ENCODE assay signal across 1 cellular context in the genomic region with DNA sequence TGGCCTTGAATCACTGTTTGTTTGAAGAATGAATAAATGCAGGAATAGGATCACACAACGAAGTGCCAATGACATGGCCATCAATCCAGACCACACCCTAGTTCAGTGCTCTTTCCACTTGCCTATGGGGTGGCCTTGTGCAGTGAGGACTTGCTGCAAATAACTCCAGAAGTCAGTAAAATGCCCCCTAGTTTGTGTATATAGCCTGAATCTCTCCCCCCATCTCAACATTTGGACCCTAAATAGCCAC.
A peak's percentile ranks its signal among the peaks of the same experiment; 100 is the strongest.
TF ChIP-seq lines count a peak whose summit lies in the region.

No MANE protein-coding gene starts in this region.

TF ChIP-seq in HepG2, 621 proteins besides CTCF, POLR2A, EP300 and RAD21 (continued from another document and continues in another):
- TF ChIP-seq HMGXB3 (CRISPR knock-in tag; IDR thresholded peaks at IDR 0.05; ENCODE audit: borderline replicate concordance), result no peak
- 0 out of 2 replicates have a peak, but pooled peaks have one; percentile 35 for TF ChIP-seq ZNF101 (CRISPR knock-in tag; IDR thresholded peaks at IDR 0.05; ENCODE audit: borderline replicate concordance, low read depth)
- no peak for TF ChIP-seq ZEB1 (IDR thresholded peaks at IDR 0.05; ENCODE audit: insufficient replicate concordance, low read depth)
- no peak for TF ChIP-seq THAP11 (CRISPR knock-in tag; IDR thresholded peaks at IDR 0.05)
- TF ChIP-seq ZFP37 (CRISPR knock-in tag; IDR thresholded peaks at IDR 0.05; ENCODE audit: borderline replicate concordance), result peak; percentile 73; the same call in 1 of the 2 replicates
- no peak for TF ChIP-seq SP1 (IDR thresholded peaks at IDR 0.05)
- TF ChIP-seq SP1 (CRISPR knock-in tag; IDR thresholded peaks at IDR 0.05), result 0 out of 2 replicates have a peak, but pooled peaks have one; percentile 1
- TF ChIP-seq KLF15 (CRISPR knock-in tag; IDR thresholded peaks at IDR 0.05; ENCODE audit: borderline replicate concordance), result no peak
- TF ChIP-seq NFKBIZ (CRISPR knock-in tag; IDR thresholded peaks at IDR 0.05), result no peak
- TF ChIP-seq USF2 (IDR thresholded peaks at IDR 0.05; ENCODE audit: low read depth, low read length), result no peak
- no peak for TF ChIP-seq USF2 (CRISPR knock-in tag; IDR thresholded peaks at IDR 0.05; ENCODE audit: borderline replicate concordance)
- TF ChIP-seq MIER2 (CRISPR knock-in tag; IDR thresholded peaks at IDR 0.05), result no peak
- peak; percentile 61; the same call in 1 of the 2 replicates for TF ChIP-seq ZNF747 (CRISPR knock-in tag; IDR thresholded peaks at IDR 0.05; ENCODE audit: borderline replicate concordance)
- peak; percentile 87; the same call in 1 of the 2 replicates for TF ChIP-seq MAF1 (CRISPR knock-in tag; IDR thresholded peaks at IDR 0.05; ENCODE audit: borderline replicate concordance)
- TF ChIP-seq TCF7L2 (IDR thresholded peaks at IDR 0.05; ENCODE audit: low read depth, low read length), result no peak
- no peak for TF ChIP-seq SMAD9 (CRISPR knock-in tag; IDR thresholded peaks at IDR 0.05)
- TF ChIP-seq ZBTB2 (CRISPR knock-in tag; IDR thresholded peaks at IDR 0.05; ENCODE audit: low read depth), result no peak
- no peak for TF ChIP-seq ZNF616 (CRISPR knock-in tag; IDR thresholded peaks at IDR 0.05; ENCODE audit: low read depth)
- TF ChIP-seq ZNF580 (CRISPR knock-in tag; IDR thresholded peaks at IDR 0.05; ENCODE audit: borderline replicate concordance, low read depth), result no peak
- TF ChIP-seq, protein P1, sequence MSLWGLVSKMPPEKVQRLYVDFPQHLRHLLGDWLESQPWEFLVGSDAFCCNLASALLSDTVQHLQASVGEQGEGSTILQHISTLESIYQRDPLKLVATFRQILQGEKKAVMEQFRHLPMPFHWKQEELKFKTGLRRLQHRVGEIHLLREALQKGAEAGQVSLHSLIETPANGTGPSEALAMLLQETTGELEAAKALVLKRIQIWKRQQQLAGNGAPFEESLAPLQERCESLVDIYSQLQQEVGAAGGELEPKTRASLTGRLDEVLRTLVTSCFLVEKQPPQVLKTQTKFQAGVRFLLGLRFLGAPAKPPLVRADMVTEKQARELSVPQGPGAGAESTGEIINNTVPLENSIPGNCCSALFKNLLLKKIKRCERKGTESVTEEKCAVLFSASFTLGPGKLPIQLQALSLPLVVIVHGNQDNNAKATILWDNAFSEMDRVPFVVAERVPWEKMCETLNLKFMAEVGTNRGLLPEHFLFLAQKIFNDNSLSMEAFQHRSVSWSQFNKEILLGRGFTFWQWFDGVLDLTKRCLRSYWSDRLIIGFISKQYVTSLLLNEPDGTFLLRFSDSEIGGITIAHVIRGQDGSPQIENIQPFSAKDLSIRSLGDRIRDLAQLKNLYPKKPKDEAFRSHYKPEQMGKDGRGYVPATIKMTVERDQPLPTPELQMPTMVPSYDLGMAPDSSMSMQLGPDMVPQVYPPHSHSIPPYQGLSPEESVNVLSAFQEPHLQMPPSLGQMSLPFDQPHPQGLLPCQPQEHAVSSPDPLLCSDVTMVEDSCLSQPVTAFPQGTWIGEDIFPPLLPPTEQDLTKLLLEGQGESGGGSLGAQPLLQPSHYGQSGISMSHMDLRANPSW (CRISPR knock-in tag; IDR thresholded peaks at IDR 0.05; ENCODE audit: borderline replicate concordance), result no peak
- TF ChIP-seq RXRA (CRISPR knock-in tag; IDR thresholded peaks at IDR 0.05), result no peak
- no peak for TF ChIP-seq GZF1 (CRISPR knock-in tag; IDR thresholded peaks at IDR 0.05)
- TF ChIP-seq RBFOX2 (IDR thresholded peaks at IDR 0.05; ENCODE audit: low read depth, low read length), result peak; percentile 75
- TF ChIP-seq FOXO1 (CRISPR knock-in tag; IDR thresholded peaks at IDR 0.05), result no peak
- no peak for TF ChIP-seq GTF2F1 (IDR thresholded peaks at IDR 0.05; ENCODE audit: low read length)
- no peak for TF ChIP-seq CENPX (CRISPR knock-in tag; IDR thresholded peaks at IDR 0.05)
- no peak for TF ChIP-seq MYC (CRISPR knock-in tag; IDR thresholded peaks at IDR 0.05; ENCODE audit: borderline replicate concordance)
- no peak for TF ChIP-seq HBP1 (CRISPR knock-in tag; IDR thresholded peaks at IDR 0.05; ENCODE audit: low read depth)
- TF ChIP-seq, protein P2, sequence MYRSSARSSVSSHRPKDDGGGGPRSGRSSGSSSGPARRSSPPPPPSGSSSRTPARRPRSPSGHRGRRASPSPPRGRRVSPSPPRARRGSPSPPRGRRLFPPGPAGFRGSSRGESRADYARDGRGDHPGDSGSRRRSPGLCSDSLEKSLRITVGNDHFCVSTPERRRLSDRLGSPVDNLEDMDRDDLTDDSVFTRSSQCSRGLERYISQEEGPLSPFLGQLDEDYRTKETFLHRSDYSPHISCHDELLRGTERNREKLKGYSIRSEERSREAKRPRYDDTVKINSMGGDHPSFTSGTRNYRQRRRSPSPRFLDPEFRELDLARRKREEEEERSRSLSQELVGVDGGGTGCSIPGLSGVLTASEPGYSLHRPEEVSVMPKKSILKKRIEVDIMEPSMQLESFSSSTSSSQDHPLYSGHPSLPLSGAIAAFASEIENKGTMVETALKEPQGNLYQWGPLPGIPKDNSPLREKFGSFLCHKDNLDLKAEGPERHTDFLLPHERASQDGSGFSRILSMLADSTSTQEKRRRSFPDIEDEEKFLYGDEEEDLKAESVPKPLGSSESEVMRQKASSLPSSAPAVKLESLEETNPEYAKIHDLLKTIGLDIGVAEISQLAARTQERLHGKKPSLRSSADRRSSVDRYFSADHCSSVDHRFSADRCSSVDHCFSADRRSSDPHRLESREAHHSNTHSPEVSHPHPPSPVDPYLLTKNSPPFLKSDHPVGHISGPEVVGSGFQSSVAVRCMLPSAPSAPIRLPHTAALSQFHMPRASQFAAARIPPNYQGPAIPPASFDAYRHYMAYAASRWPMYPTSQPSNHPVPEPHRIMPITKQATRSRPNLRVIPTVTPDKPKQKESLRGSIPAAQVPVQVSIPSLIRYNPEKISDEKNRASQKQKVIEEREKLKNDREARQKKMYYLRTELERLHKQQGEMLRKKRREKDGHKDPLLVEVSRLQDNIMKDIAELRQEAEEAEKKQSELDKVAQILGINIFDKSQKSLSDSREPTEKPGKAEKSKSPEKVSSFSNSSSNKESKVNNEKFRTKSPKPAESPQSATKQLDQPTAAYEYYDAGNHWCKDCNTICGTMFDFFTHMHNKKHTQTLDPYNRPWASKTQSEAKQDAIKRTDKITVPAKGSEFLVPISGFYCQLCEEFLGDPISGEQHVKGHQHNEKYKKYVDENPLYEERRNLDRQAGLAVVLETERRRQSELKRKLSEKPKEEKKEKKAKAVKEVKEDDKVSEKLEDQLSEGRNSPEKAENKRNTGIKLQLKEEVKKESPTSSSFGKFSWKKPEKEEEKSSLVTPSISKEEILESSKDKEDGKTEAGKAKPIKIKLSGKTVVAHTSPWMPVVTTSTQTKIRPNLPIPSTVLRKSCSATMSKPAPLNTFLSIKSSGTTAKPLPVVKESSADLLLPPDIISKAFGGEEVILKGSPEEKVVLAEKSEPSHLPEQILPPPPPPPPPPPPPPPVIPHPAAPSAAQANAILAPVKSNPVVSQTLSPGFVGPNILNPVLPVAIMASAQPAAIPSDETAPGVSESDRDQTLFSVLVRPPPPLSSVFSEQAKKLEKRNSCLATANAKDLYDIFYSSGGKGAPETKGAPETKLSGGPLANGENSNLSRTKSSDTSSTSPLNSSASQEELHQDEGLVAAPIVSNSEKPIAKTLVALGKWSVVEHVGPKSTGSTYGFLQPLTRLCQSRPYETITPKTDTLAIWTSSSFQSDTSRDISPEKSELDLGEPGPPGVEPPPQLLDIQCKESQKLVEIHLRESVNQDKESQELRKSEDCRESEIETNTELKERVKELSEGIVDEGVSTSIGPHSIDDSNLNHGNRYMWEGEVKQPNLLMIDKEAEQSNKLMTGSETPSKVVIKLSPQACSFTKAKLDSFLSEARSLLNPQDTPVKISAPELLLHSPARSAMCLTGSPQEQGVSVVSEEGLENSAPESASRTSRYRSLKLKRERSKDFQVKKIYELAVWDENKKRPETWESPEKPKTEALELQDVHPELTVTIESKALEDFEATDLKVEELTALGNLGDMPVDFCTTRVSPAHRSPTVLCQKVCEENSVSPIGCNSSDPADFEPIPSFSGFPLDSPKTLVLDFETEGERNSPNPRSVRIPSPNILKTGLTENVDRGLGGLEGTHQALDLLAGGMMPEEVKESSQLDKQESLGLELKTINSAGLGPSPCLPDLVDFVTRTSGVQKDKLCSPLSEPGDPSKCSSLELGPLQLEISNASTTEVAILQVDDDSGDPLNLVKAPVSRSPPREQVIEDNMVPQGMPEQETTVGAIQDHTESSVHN (CRISPR knock-in tag; IDR thresholded peaks at IDR 0.05), result no peak
- no peak for TF ChIP-seq JUN (CRISPR knock-in tag; IDR thresholded peaks at IDR 0.05)
- TF ChIP-seq, protein P3, sequence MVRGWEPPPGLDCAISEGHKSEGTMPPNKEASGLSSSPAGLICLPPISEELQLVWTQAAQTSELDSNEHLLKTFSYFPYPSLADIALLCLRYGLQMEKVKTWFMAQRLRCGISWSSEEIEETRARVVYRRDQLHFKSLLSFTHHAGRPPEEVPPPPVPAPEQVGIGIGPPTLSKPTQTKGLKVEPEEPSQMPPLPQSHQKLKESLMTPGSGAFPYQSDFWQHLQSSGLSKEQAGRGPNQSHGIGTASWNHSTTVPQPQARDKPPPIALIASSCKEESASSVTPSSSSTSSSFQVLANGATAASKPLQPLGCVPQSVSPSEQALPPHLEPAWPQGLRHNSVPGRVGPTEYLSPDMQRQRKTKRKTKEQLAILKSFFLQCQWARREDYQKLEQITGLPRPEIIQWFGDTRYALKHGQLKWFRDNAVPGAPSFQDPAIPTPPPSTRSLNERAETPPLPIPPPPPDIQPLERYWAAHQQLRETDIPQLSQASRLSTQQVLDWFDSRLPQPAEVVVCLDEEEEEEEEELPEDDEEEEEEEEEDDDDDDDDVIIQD (CRISPR knock-in tag; IDR thresholded peaks at IDR 0.05; ENCODE audit: low read depth), result no peak
- TF ChIP-seq NR2C2 (CRISPR knock-in tag; IDR thresholded peaks at IDR 0.05; ENCODE audit: borderline replicate concordance), result no peak
- no peak for TF ChIP-seq RORA (CRISPR knock-in tag; IDR thresholded peaks at IDR 0.05)
- no peak for TF ChIP-seq MAFF (IDR thresholded peaks at IDR 0.05; ENCODE audit: low read depth, low read length)
- no peak for TF ChIP-seq ZNF234 (CRISPR knock-in tag; conservative IDR thresholded peaks at IDR 0.05)
- no peak for TF ChIP-seq ZNF335 (CRISPR knock-in tag; IDR thresholded peaks at IDR 0.05)
- no peak for TF ChIP-seq TBX3 (IDR thresholded peaks at IDR 0.05; ENCODE audit: borderline replicate concordance)
